Comparison of ENCODE assay signal across 8 cellular contexts in the genomic region with DNA sequence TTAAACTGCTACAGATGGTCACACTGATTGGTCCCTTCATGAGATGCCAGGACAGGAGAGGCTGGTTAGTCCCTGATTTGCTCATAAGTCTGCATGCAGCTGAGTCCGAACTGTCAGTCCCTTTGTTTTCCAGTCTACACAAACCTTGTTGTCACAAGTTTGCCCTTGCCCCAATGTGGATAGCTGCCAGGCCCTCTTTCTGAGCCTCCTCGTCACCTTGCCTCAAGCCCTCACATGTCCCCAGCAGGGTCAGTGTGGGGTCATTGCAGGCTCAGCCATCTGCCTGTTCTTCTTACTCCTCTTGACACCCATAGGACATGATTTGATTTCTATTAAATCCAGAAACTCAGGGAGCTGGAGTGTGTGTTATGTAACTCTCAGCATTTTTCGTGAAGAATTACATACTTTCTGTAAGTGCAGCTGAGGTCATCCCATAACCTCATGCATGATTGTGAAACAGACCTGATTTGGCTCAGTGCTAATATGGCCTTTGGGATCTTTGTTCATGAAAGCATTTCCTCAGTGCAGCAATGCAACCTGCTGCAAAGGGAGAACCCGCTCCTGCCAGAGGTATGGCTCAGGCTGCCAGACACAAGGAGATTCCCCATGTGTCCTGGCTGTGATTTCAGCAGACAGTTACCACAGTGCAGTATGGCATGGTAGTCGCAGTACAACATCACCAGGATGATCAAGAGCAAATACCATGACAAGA.
DNase-seq lines count a peak whose midpoint lies in the region; ATAC-seq and TF ChIP-seq lines count a peak whose summit lies in the region.

No MANE protein-coding gene starts in this region.

- WGBS in testis, 2 donors = 87 to 89% methylated on average over 5 of the region's 5 CpGs

- H3K27me3 ChIP-seq in dorsolateral prefrontal cortex = no peaks in the 10 kb centered on the region
- no peaks in the 10 kb centered on the region for H3K27me3 ChIP-seq in testis

- H3K27ac ChIP-seq in dorsolateral prefrontal cortex (peak overlapping the region in 39 of 59 donors; percentile 3 to 82 (median 49)), testis (no peak overlapping the region)

- DNase-seq in AG20443 (ENCODE audit: low spot score) (peak; percentile 82), LHCN-M2 (ENCODE audit: low read depth) (peak; percentile 65), dorsolateral prefrontal cortex (peak in 1 of 10 donors; percentile 48), midbrain (lab: John Stamatoyannopoulos, UW) (peak; percentile 3), testis (no peak)
- no peak for DNase-seq in activated naive CD4-positive, alpha-beta T cell treated with Interleukin-2 at 50 U/mL for 16 hours
- DNase-seq in activated CD8-positive, alpha-beta memory T cell treated with anti-CD3 and anti-CD28 coated beads, Interleukin-2, amount 50 U/mL, for 48 hours = no peak

- intact Hi-C loops in dorsolateral prefrontal cortex (cut with DNase I) (no loop called here), testis (cut with DNase I; ENCODE audit: low total_unique reads) (no loop called here)

- no peaks in the 10 kb centered on the region for H3K9me3 ChIP-seq in testis

- no peaks in the 10 kb centered on the region for H3K4me1 ChIP-seq in testis

- TF ChIP-seq CTCF in dorsolateral prefrontal cortex (IDR thresholded peaks at IDR 0.05 in 54 of 56, conservative IDR thresholded peaks at IDR 0.05 in 2 of 56; ENCODE audit: low read depth in 1 of 56, partially characterized antibody in 56 of 56) (no peak), testis (IDR thresholded peaks at IDR 0.05) (no peak)

- no peak for ATAC-seq in HG03571 (IDR thresholded peaks at IDR 0.05; ENCODE audit: unreplicated experiment)

- H3K4me3 ChIP-seq in dorsolateral prefrontal cortex (no peak overlapping the region), testis (no peak overlapping the region)

- H3K36me3 ChIP-seq in testis (ENCODE audit: low read depth, missing control alignments) = no peaks in the 10 kb centered on the region

- no peak for TF ChIP-seq POLR2A in testis (IDR thresholded peaks at IDR 0.05)

Comparison
In these comparisons a context has a peak if more than half of its experiments do, and no peak if none do; other contexts are left out.
1. DNase-seq: peak in AG20443 (single experiment), LHCN-M2 (single experiment) and midbrain (single experiment); none in testis (single experiment), activated naive CD4-positive, alpha-beta T cell treated with Interleukin-2 at 50 U/mL for 16 hours (single experiment) and activated CD8-positive, alpha-beta memory T cell treated with anti-CD3 and anti-CD28 coated beads, Interleukin-2, amount 50 U/mL, for 48 hours (single experiment).
2. H3K27ac ChIP-seq: peak in dorsolateral prefrontal cortex (39 of 59); none in testis (0 of 2).